In the genomic region with DNA sequence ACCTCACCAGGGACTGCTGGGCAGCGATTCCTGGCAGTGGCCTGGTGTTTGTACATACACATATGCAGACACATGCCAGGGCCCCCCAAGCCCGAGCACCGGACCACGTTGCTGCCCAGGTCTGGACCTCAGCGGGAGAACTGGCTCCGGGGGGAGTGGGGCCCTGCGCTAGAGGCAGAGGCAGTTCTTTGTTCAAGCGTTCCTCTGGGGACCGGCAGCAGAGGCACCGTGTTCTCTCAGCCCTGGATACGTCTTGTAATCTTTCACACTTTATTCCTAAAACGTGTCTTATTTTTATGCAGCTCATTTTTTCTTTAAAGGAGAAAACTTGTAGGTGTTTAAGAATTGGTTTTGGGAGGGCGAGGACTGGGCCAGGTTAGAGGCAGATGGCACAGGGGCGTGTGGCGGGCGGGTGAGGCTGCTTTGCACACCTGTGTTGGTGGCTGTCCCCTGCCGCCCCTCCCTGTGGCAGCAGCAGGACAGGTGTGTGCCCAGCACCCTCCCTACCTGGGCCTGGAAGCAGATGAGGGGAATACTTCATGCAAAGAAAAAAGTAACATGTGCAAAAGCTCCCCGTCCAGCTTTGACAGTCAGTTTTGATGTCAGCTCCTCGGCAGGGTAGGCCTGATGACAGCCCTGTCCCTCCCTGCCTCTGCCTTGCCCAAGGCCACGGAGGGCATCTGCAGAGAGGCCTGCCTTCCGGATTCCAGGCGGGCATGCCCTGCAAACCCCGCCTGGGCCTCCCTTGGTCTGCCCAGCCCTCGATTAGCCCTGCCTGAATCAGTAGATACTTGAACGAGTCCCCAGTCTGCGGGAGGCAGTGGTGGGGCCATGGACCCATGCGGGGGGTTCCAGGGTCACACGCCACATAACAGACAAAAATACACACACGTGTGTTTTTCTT, we compare ENCODE assay signal across 1 cellular context.
TF ChIP-seq lines count a peak whose summit lies in the region.

No MANE protein-coding gene starts in this region.

TF ChIP-seq in endothelial cell of umbilical vein, 7 proteins besides CTCF, POLR2A, EP300 and RAD21:
- no peak for TF ChIP-seq FOS (IDR thresholded peaks at IDR 0.05; ENCODE audit: borderline replicate concordance, insufficient read depth, low read length)
- TF ChIP-seq JUN (IDR thresholded peaks at IDR 0.05; ENCODE audit: borderline replicate concordance, insufficient read depth, insufficient read length, low read depth), result no peak
- no peak for TF ChIP-seq POLR2AphosphoS5 (IDR thresholded peaks at IDR 0.05; ENCODE audit: insufficient read depth, low read depth, low read length)
- no peak for TF ChIP-seq EZH2 (IDR thresholded peaks at IDR 0.05; ENCODE audit: borderline replicate concordance, low read depth, low read length, severe bottlenecking)
- TF ChIP-seq GATA2 (IDR thresholded peaks at IDR 0.05; ENCODE audit: insufficient read depth, insufficient read length, low read depth, low read length), result no peak
- no peak for TF ChIP-seq MYC (IDR thresholded peaks at IDR 0.05; ENCODE audit: low read depth, low read length)
- TF ChIP-seq, protein P1, sequence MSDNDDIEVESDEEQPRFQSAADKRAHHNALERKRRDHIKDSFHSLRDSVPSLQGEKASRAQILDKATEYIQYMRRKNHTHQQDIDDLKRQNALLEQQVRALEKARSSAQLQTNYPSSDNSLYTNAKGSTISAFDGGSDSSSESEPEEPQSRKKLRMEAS (IDR thresholded peaks at IDR 0.05; ENCODE audit: insufficient read depth, insufficient read length), result no peak
